Comparison of ENCODE assay signal across 19 cellular contexts in the genomic region with DNA sequence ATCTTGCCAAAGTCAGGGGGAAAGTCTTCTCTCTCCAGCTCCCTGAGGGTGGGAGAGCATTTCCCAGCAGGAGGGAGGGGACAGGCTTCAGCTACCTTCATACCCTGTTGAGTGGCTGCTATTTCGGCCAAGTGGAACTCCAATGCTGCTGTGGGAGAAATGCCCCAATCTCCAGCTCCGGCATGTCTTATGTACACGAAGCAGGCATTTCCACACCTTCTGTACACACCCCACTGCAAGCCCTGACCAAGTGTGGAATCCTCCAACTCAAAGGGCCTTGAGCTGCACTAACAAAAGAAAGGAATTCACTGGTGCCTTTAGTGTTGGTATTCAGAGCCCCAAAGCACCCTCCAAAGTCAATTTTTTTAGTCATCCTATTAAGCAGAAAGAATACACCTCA.
"Had no signal": no experiment of that assay in that cellular context is flagged by ENCODE, and none has a peak within 500 bp of the region (broad histone marks: within the 10 kb centered on the region; RNA-seq: fewer than 3 reads in every experiment).

No MANE protein-coding gene starts in this region.

- H3K9me3 ChIP-seq: esophagus squamous epithelium, neutrophil, psoas muscle, right lobe of liver, spleen had no signal

- H3K79me2 ChIP-seq: hepatocyte had no signal

- DNase-seq: effector memory CD8-positive, alpha-beta T cell; esophagus squamous epithelium; foreskin keratinocyte; head of caudate nucleus; kidney; left cardiac atrium; midbrain; naive B cell; psoas muscle; retina; right lobe of liver; spleen; stimulated activated CD4-positive, alpha-beta T cell treated with anti-CD3 and anti-CD28 coated beads, Interleukin-15, amount 100 ng/mL, for 24 hours; stimulated activated CD4-positive, alpha-beta T cell treated with anti-CD3 and anti-CD28 coated beads, Interleukin-2, amount 100 ng/mL, for 24 hours; stimulated activated naive CD4-positive, alpha-beta T cell treated with Interleukin-2 at 50 U/mL for 16 hours had no signal

- H2AFZ ChIP-seq: hepatocyte had no signal

- H3K27ac ChIP-seq: cardiac muscle cell, epithelial cell of prostate, esophagus squamous epithelium, foreskin keratinocyte, hepatocyte, neutrophil, psoas muscle, right lobe of liver, spleen had no signal

- H3K4me3 ChIP-seq: cardiac muscle cell, esophagus squamous epithelium, hepatocyte, psoas muscle, right lobe of liver, spleen had no signal

- H3K27me3 ChIP-seq: cardiac muscle cell, esophagus squamous epithelium, foreskin keratinocyte, hepatocyte, neutrophil, right lobe of liver, spleen had no signal

- H3K4me1 ChIP-seq: esophagus squamous epithelium, foreskin keratinocyte, psoas muscle, right lobe of liver, spleen had no signal

- H3K36me3 ChIP-seq: cardiac muscle cell, esophagus squamous epithelium, neutrophil, right lobe of liver, spleen had no signal

- H3K4me2 ChIP-seq: hepatocyte had no signal
